19 cellular contexts compared by ENCODE assay signal in the genomic region with DNA sequence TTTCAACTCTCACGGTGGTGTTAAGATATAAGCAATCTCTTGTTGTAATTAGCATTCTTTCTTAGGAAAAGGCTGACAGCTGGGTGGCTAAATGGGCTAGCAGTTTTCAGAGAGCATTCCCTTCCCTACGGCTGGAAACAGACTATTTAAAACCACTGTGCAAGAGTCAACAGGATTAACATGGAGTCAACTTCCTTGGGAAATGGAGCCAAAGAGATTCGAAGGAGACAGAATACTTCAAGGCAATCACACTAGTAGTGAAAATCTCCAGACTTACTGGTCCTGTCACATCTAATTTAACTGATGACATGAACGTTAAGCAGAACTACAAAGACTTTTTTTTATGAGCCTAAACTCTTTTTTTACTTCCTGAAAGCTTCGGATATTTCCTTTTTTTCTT.
"Had no signal": no experiment of that assay in that cellular context is flagged by ENCODE, and none has a peak within 500 bp of the region (broad histone marks: within the 10 kb centered on the region; RNA-seq: fewer than 3 reads in every experiment).

No MANE protein-coding gene starts in this region.

- H3K4me3 Mint-ChIP-seq: activated naive CD4-positive, alpha-beta T cell treated with anti-CD3 and anti-CD28 coated beads, Interleukin-2, amount 50 U/mL, for 24 hours; activated T-cell treated with anti-CD3 and anti-CD28 coated beads, Interleukin-2, amount 50 U/mL, for 72 hours; dendritic cell treated with granulocyte-macrophage colony-stimulating factor and Interleukin-4, amounts not matched to agents 40 ng/mL and 50 ng/mL, for 4 days; nephron progenitor cell had no signal

- H3K4me1 Mint-ChIP-seq: activated naive CD4-positive, alpha-beta T cell treated with anti-CD3 and anti-CD28 coated beads, Interleukin-2, amount 50 U/mL, for 24 hours; nephron progenitor cell had no signal

- H3K9me3 ChIP-seq: breast epithelium, lower lobe of right lung, uterus had no signal

- H3K36me3 Mint-ChIP-seq: activated naive CD4-positive, alpha-beta T cell treated with anti-CD3 and anti-CD28 coated beads, Interleukin-2, amount 50 U/mL, for 24 hours had no signal

- H2AFZ ChIP-seq: hepatocyte had no signal

- H3K4me3 ChIP-seq: breast epithelium, esophagus muscularis mucosa, hepatocyte, lower lobe of right lung, transverse colon, uterus had no signal

- H3K79me2 ChIP-seq: hepatocyte had no signal

- ATAC-seq: activated T-cell treated with anti-CD3 and anti-CD28 coated beads, Interleukin-2, amount 50 U/mL, for 72 hours; lower lobe of right lung; stimulated activated naive CD8-positive, alpha-beta T cell treated with anti-CD3 and anti-CD28 coated beads, Interleukin-15, Interleukin-2, amounts not matched to agents 100 U/mL and 50 U/mL, for 24 hours had no signal

- H3K36me3 ChIP-seq: breast epithelium, esophagus muscularis mucosa, lower lobe of right lung, transverse colon, uterus had no signal

- H3K27me3 Mint-ChIP-seq: dendritic cell treated with granulocyte-macrophage colony-stimulating factor and Interleukin-4, amounts not matched to agents 40 ng/mL and 50 ng/mL, for 4 days had no signal

- H3K27ac Mint-ChIP-seq: activated naive CD4-positive, alpha-beta T cell treated with anti-CD3 and anti-CD28 coated beads, Interleukin-2, amount 50 U/mL, for 24 hours; activated T-cell treated with anti-CD3 and anti-CD28 coated beads, Interleukin-2, amount 50 U/mL, for 72 hours; dendritic cell treated with granulocyte-macrophage colony-stimulating factor and Interleukin-4, amounts not matched to agents 40 ng/mL and 50 ng/mL, for 4 days; nephron progenitor cell had no signal

- DNase-seq: activated CD4-positive, alpha-beta T cell treated with anti-CD3 and anti-CD28 coated beads, Interleukin-2, amount 50 U/mL, for 4 hours; activated effector memory CD4-positive, alpha-beta T cell treated with anti-CD3 and anti-CD28 coated beads, Interleukin-2, amount 50 U/mL, for 16 hours; activated T-cell treated with anti-CD3 and anti-CD28 coated beads, Interleukin-2, amount 50 U/mL, for 72 hours; effector memory CD4-positive, alpha-beta T cell; lower lobe of right lung; nephron progenitor cell; retina; stimulated activated CD4-positive, alpha-beta T cell treated with anti-CD3 and anti-CD28 coated beads, Interleukin-2, amount 100 ng/mL, for 24 hours; stimulated activated naive CD8-positive, alpha-beta T cell treated with anti-CD3 and anti-CD28 coated beads, Interleukin-15, Interleukin-2, amounts not matched to agents 100 U/mL and 50 U/mL, for 24 hours; transverse colon; uterus had no signal

- H3K27me3 ChIP-seq: breast epithelium, esophagus muscularis mucosa, hepatocyte, transverse colon, uterus had no signal

- H3K4me1 ChIP-seq: breast epithelium, esophagus muscularis mucosa, lower lobe of right lung, transverse colon, uterus had no signal

- FAIRE-seq: astrocyte, endothelial cell of umbilical vein, keratinocyte had no signal

- H3K27ac ChIP-seq: breast epithelium, esophagus muscularis mucosa, hepatocyte, lower lobe of right lung, transverse colon, uterus had no signal

- H3K4me2 ChIP-seq: hepatocyte had no signal
